Comparison of ENCODE assay signal across 26 cellular contexts in genomic region chr7:114206688-114207087, GRCh38.
A peak's percentile ranks its signal among the peaks of the same experiment; 100 is the strongest.
DNase-seq lines count a peak whose midpoint lies in the region; ATAC-seq, FAIRE-seq and TF ChIP-seq lines count a peak whose summit lies in the region.
"Had no signal": no experiment of that assay in that cellular context is flagged by ENCODE, and none has a peak within 500 bp of the region (broad histone marks: within the 10 kb centered on the region; RNA-seq: fewer than 3 reads in every experiment).

No MANE protein-coding gene starts in this region.

- no peak overlapping the region for H2AFZ ChIP-seq in HepG2 (ENCODE audit: low read length)
- no peak overlapping the region for H2AFZ ChIP-seq in GM12878 (ENCODE audit: control insufficient read depth, low read depth, low read length)

- no peaks in the 10 kb centered on the region for H3K4me1 Mint-ChIP-seq in activated CD4-positive, alpha-beta memory T cell treated with anti-CD3 and anti-CD28 coated beads for 36 hours (ENCODE audit: low read depth)
- H3K4me1 Mint-ChIP-seq: CD14-positive monocyte; CD4-positive, alpha-beta memory T cell; CD4-positive, CD25-positive, alpha-beta regulatory T cell; CD8-positive, alpha-beta memory T cell had no signal

- SMC1A ChIA-PET in GM12878 (lab: Charles Lee; ENCODE audit: uncharacterized antibody, unreplicated experiment) = interaction anchor here (1.0 kb wide), 1 partner anchor 12 kb away, joined by 3 read pairs; no protein-coding TSS in a partner anchor

- H3K36me3 ChIP-seq in HepG2 (replicated peaks in 1 of 2; ENCODE audit: control insufficient read depth in 1 of 2, insufficient read depth in 2 of 2, low read length in 2 of 2) (no peaks in the 10 kb centered on the region), right lobe of liver (no peaks in the 10 kb centered on the region), GM12878 (ENCODE audit: control insufficient read depth in 2 of 2, insufficient read depth in 2 of 2, low read length in 1 of 2) (no peaks in the 10 kb centered on the region)
- H3K36me3 ChIP-seq: BE2C, BLaER1 had no signal

- ATAC-seq in HepG2 = no peak
- ATAC-seq in right lobe of liver = no peak
- ATAC-seq in A549 = no peak
- no peak for ATAC-seq in GM12878

- RAD21 ChIA-PET in GM12878 (lab: Charles Lee; ENCODE audit: unreplicated experiment) = no interaction called here

- H3K9me3 ChIP-seq in HepG2 (ENCODE audit: low read length) (no peaks in the 10 kb centered on the region), right lobe of liver (no peaks in the 10 kb centered on the region), A549 (no peaks in the 10 kb centered on the region), GM12878 (replicated peaks; ENCODE audit: control insufficient read depth, insufficient read depth, low read length) (no peaks in the 10 kb centered on the region)
- H3K9me3 ChIP-seq: BE2C, BLaER1 had no signal

- TF ChIP-seq CTCF in HepG2 (CRISPR knock-in tag; IDR thresholded peaks at IDR 0.05) (no peak), right lobe of liver (IDR thresholded peaks at IDR 0.05) (no peak), A549 (IDR thresholded peaks at IDR 0.05) (no peak), GM12878 (IDR thresholded peaks at IDR 0.05 in 2 of 3, conservative IDR thresholded peaks at IDR 0.05 in 1 of 3; ENCODE audit: control insufficient read depth in 2 of 3, extremely low read depth in 1 of 3, insufficient read depth in 1 of 3, low read depth in 3 of 3, low read length in 3 of 3) (no peak)

- H3K27me3 ChIP-seq in HepG2 (ENCODE audit: control insufficient read depth in 1 of 2, insufficient read depth in 2 of 2, low read length in 2 of 2) (no peaks in the 10 kb centered on the region), right lobe of liver (no peaks in the 10 kb centered on the region), GM12878 (replicated peaks in 1 of 2; ENCODE audit: control insufficient read depth in 2 of 2, insufficient read depth in 2 of 2, low read length in 1 of 2) (no peaks in the 10 kb centered on the region)
- H3K27me3 ChIP-seq: BE2C, BLaER1 had no signal

- H3K79me2 ChIP-seq in HepG2 (ENCODE audit: insufficient read depth, low read length) (no peaks in the 10 kb centered on the region), GM12878 (ENCODE audit: control insufficient read depth, insufficient read depth, low read length) (no peaks in the 10 kb centered on the region)

- no peak overlapping the region for H3K9ac ChIP-seq in HepG2 (ENCODE audit: insufficient read depth, low read depth, low read length)
- H3K9ac ChIP-seq in GM12878 (ENCODE audit: control insufficient read depth, insufficient read depth, low read length) = no peak overlapping the region
- H3K9ac ChIP-seq: BLaER1 had no signal

- H3K36me3 Mint-ChIP-seq in activated CD4-positive, alpha-beta memory T cell treated with anti-CD3 and anti-CD28 coated beads for 36 hours = no peaks in the 10 kb centered on the region
- H3K36me3 Mint-ChIP-seq: CD14-positive monocyte; CD4-positive, alpha-beta memory T cell; CD4-positive, CD25-positive, alpha-beta regulatory T cell; CD8-positive, alpha-beta memory T cell had no signal

- no peak for FAIRE-seq in HepG2 (lab: Jason Lieb, UNC)
- FAIRE-seq in A549 (lab: Jason Lieb, UNC) = no peak
- peak; percentile 18 for FAIRE-seq in GM12878 (lab: Jason Lieb, UNC)
- FAIRE-seq: GM12891, GM19239 had no signal

- H3K27ac ChIP-seq in HepG2 (ENCODE audit: extremely low read length, insufficient read depth, low read length) (no peak overlapping the region), right lobe of liver (no peak overlapping the region), A549 (no peak overlapping the region), GM12878 (ENCODE audit: control insufficient read depth, insufficient read depth) (no peak overlapping the region)
- H3K27ac ChIP-seq: BLaER1 had no signal

- H3K4me3 Mint-ChIP-seq in activated CD4-positive, alpha-beta memory T cell treated with anti-CD3 and anti-CD28 coated beads for 36 hours = no peak overlapping the region
- H3K4me3 Mint-ChIP-seq: CD14-positive monocyte; CD4-positive, alpha-beta memory T cell; CD4-positive, CD25-positive, alpha-beta regulatory T cell; CD8-positive, alpha-beta memory T cell had no signal

- TF ChIP-seq RAD21 in HepG2 (CRISPR knock-in tag; IDR thresholded peaks at IDR 0.05) = no peak
- no peak for TF ChIP-seq RAD21 in A549 (conservative IDR thresholded peaks at IDR 0.05 in 1 of 2, IDR thresholded peaks at IDR 0.05 in 1 of 2)
- no peak for TF ChIP-seq RAD21 in GM12878 (IDR thresholded peaks at IDR 0.05; ENCODE audit: insufficient read depth, low read depth, low read length)

- TF ChIP-seq POLR2A in HepG2 (IDR thresholded peaks at IDR 0.05; ENCODE audit: insufficient read depth in 1 of 2, low read depth in 2 of 2, low read length in 2 of 2) (no peak), right lobe of liver (IDR thresholded peaks at IDR 0.05) (no peak), A549 (IDR thresholded peaks at IDR 0.05; ENCODE audit: low read length) (no peak), GM12878 (IDR thresholded peaks at IDR 0.05; ENCODE audit: low read depth, low read length) (no peak)

- H3K27me3 Mint-ChIP-seq in activated CD4-positive, alpha-beta memory T cell treated with anti-CD3 and anti-CD28 coated beads for 36 hours = peaks cover 2% of the 10 kb centered on the region
- H3K27me3 Mint-ChIP-seq: CD4-positive, CD25-positive, alpha-beta regulatory T cell; CD8-positive, alpha-beta memory T cell had no signal

- BruUV-seq in HepG2 (replicated peaks; lab: Mats Ljungman, UMichigan) (no TSS peak), GM12878 (replicated peaks; lab: Mats Ljungman, UMichigan) (no TSS peak)

- intact Hi-C loops in HepG2 (cut with micrococcal nuclease; ENCODE audit: unreplicated experiment) = no loop called here
- intact Hi-C loops in right lobe of liver (cut with DNase I) = no loop called here
- intact Hi-C loops in GM12878 (cut with micrococcal nuclease; ENCODE audit: unreplicated experiment) = loop anchor here (5.0 kb wide), 1 partner anchor 124 kb away; no protein-coding TSS in a partner anchor
- intact Hi-C loops in activated CD4-positive, alpha-beta memory T cell treated with anti-CD3 and anti-CD28 coated beads for 36 hours (cut with micrococcal nuclease) = no loop called here

- 0% methylated on average over 1 of the region's 1 CpG for WGBS in HepG2 (ENCODE audit: low lambda C conversion rate)
- WGBS in right lobe of liver (ENCODE audit: insufficient coverage, low coverage, low lambda C conversion rate, missing lambda C conversion rate) = 60% methylated on average over 1 of the region's 1 CpG
- WGBS in A549 (ENCODE audit: missing lambda C conversion rate) = 3% methylated on average over 1 of the region's 1 CpG
- WGBS in GM12878 (ENCODE audit: insufficient coverage, insufficient replicate concordance, low lambda C conversion rate, missing lambda C conversion rate) = 0% methylated on average over 1 of the region's 1 CpG

- in situ Hi-C loops in HepG2 (cut with HindIII; ENCODE audit: extremely low pct_ligation_motif_present, low pct_unique_long_range_greater_than_20kb) (no loop called here), GM12878 (cut with MboI) (no loop called here)

- H3K9me3 Mint-ChIP-seq in activated CD4-positive, alpha-beta memory T cell treated with anti-CD3 and anti-CD28 coated beads for 36 hours = peaks cover 2% of the 10 kb centered on the region

- no peak for DNase-seq in HepG2 (ENCODE audit: low spot score)
- DNase-seq in right lobe of liver = no peak
- no peak for DNase-seq in A549 (ENCODE audit: low read depth in 1 of 2, low spot score in 1 of 2)
- DNase-seq in GM12878 (ENCODE audit: low read depth, low spot score) = no peak
- DNase-seq in activated CD4-positive, alpha-beta memory T cell treated with anti-CD3 and anti-CD28 coated beads for 36 hours = no peak
- no peak for DNase-seq in MV-4-11 (lab: John Stamatoyannopoulos, UW)
- no peak for DNase-seq in stimulated activated CD4-positive, alpha-beta T cell treated with anti-CD3 and anti-CD28 coated beads, Interleukin-2, amount 100 ng/mL, for 48 hours
- DNase-seq: 8988T; ACHN; BE2C; C1 segment of cervical spinal cord; CD4-positive, alpha-beta memory T cell; CD4-positive, CD25-positive, alpha-beta regulatory T cell; CD8-positive, alpha-beta memory T cell; COR-L47; DMS 273 treated with DMSO at 0.1 percent for 48 hours; DMS153; DMS53; DMS79; DND-41; EL; GDM1 had no signal

- POLR2A ChIA-PET in HepG2 (lab: Yijun Ruan, JAX) (no interaction called here), A549 (lab: Yijun Ruan, JAX) (no interaction called here), GM12878 (lab: Charles Lee) (no interaction called here)
- POLR2A ChIA-PET in activated CD4-positive, alpha-beta memory T cell treated with anti-CD3 and anti-CD28 coated beads for 36 hours (lab: Charles Lee) = no interaction called here

- CTCF ChIA-PET in HepG2 (lab: Yijun Ruan, JAX; ENCODE audit: low intra/inter-chr PET ratio, low total read pairs) = no interaction called here
- CTCF ChIA-PET in A549 (lab: Yijun Ruan, JAX) = no interaction called here
- CTCF ChIA-PET in GM12878 (lab: Yijun Ruan, JAX) = no interaction called here
- CTCF ChIA-PET in activated CD4-positive, alpha-beta memory T cell treated with anti-CD3 and anti-CD28 coated beads for 36 hours (lab: Charles Lee) = no interaction called here

- H3K4me1 ChIP-seq in HepG2 (ENCODE audit: insufficient read depth, low read length) (no peaks in the 10 kb centered on the region), right lobe of liver (no peaks in the 10 kb centered on the region), A549 (no peaks in the 10 kb centered on the region), GM12878 (ENCODE audit: control insufficient read depth, insufficient read depth, low read length) (no peaks in the 10 kb centered on the region)
- H3K4me1 ChIP-seq: BE2C, BLaER1 had no signal

- no peaks in the 10 kb centered on the region for H4K20me1 ChIP-seq in HepG2 (ENCODE audit: insufficient read depth, low read length)
- H4K20me1 ChIP-seq in GM12878 (ENCODE audit: control insufficient read depth, insufficient read depth) = no peaks in the 10 kb centered on the region
- H4K20me1 ChIP-seq: BLaER1 had no signal

- H3K4me2 ChIP-seq in HepG2 (ENCODE audit: low read depth, low read length) (no peak overlapping the region), A549 (no peak overlapping the region), GM12878 (ENCODE audit: control insufficient read depth, insufficient read depth) (no peak overlapping the region)
- H3K4me2 ChIP-seq: BLaER1 had no signal

- no peak overlapping the region for H3K27ac Mint-ChIP-seq in activated CD4-positive, alpha-beta memory T cell treated with anti-CD3 and anti-CD28 coated beads for 36 hours
- H3K27ac Mint-ChIP-seq: CD14-positive monocyte; CD4-positive, alpha-beta memory T cell; CD4-positive, CD25-positive, alpha-beta regulatory T cell; CD8-positive, alpha-beta memory T cell had no signal

- H3K4me3 ChIP-seq in HepG2 (replicated peaks in 1 of 3; ENCODE audit: insufficient read depth in 1 of 3, low read depth in 2 of 3, low read length in 3 of 3) (no peak overlapping the region), right lobe of liver (no peak overlapping the region), A549 (no peak overlapping the region), GM12878 (no peak overlapping the region)
- H3K4me3 ChIP-seq: BLaER1 had no signal

- TF ChIP-seq EP300 in HepG2 (IDR thresholded peaks at IDR 0.05; ENCODE audit: low read depth in 2 of 2, low read length in 2 of 2) (no peak), HepG2 (CRISPR knock-in tag; IDR thresholded peaks at IDR 0.05; ENCODE audit: borderline replicate concordance) (no peak), A549 (IDR thresholded peaks at IDR 0.05) (no peak), GM12878 (IDR thresholded peaks at IDR 0.05; ENCODE audit: borderline replicate concordance in 1 of 2, control insufficient read depth in 1 of 2, low read depth in 2 of 2, low read length in 2 of 2) (no peak)
